ENCODE assay signal across 9 cellular contexts in genomic region chr2:48968011-48968410, GRCh38.
"Had no signal": no experiment of that assay in that cellular context is flagged by ENCODE, and none has a peak within 500 bp of the region (broad histone marks: within the 10 kb centered on the region; RNA-seq: fewer than 3 reads in every experiment).

No MANE protein-coding gene starts in this region.

- H3K4me3 Mint-ChIP-seq: GM23338, H9, IgD-negative memory B cell had no signal

- FAIRE-seq: H1, H54, HepG2 had no signal

- H3K4me3 ChIP-seq: GM23338 had no signal

- ATAC-seq: GM23338, HepG2 had no signal

- H3K27me3 Mint-ChIP-seq: IgD-negative memory B cell had no signal

- DNase-seq: H9, HCEC 1CT, KBM-7 had no signal

- H3K36me3 Mint-ChIP-seq: IgD-negative memory B cell had no signal

- H3K27ac ChIP-seq: HL-60 had no signal

- H3K27ac Mint-ChIP-seq: GM23338, H9, IgD-negative memory B cell had no signal

- H3K9me3 Mint-ChIP-seq: GM23338, H9, IgD-negative memory B cell had no signal

- H3K4me1 Mint-ChIP-seq: GM23338, IgD-negative memory B cell had no signal
